Comparison of ENCODE assay signal across 1 cellular context in genomic region chr5:94153736-94154450, GRCh38.
TF ChIP-seq lines count a peak whose summit lies in the region.

No MANE protein-coding gene starts in this region.

TF ChIP-seq in GM23338, 12 proteins besides CTCF, POLR2A, EP300 and RAD21 (continued from another document):
- no peak for TF ChIP-seq REST (IDR thresholded peaks at IDR 0.05; ENCODE audit: unreplicated experiment)
- TF ChIP-seq ZNF462 (CRISPR knock-in tag; IDR thresholded peaks at IDR 0.05) = no peak
- TF ChIP-seq POLR2AphosphoS5 (IDR thresholded peaks at IDR 0.05; ENCODE audit: low read depth) = no peak
- TF ChIP-seq STAT1 (IDR thresholded peaks at IDR 0.05; ENCODE audit: unreplicated experiment) = no peak
- no peak for TF ChIP-seq ZNF331 (CRISPR knock-in tag; IDR thresholded peaks at IDR 0.05; ENCODE audit: low read depth)
- TF ChIP-seq EZH2 (IDR thresholded peaks at IDR 0.05; ENCODE audit: low read depth, unreplicated experiment) = no peak
- TF ChIP-seq JUNB (IDR thresholded peaks at IDR 0.05; ENCODE audit: unreplicated experiment) = no peak
